ENCODE assay signal across 14 cellular contexts in genomic region chr11:28049338-28050216, GRCh38. TPM values are rescaled to one million over a fixed set of nuclear protein-coding genes. Genes with fewer than 3 reads are reported as not detected.
DNase-seq lines count a peak whose midpoint lies in the region; TF ChIP-seq lines count a peak whose summit lies in the region.
"Had no signal": no experiment of that assay in that cellular context is flagged by ENCODE, and none has a peak within 500 bp of the region (broad histone marks: within the 10 kb centered on the region; RNA-seq: fewer than 3 reads in every experiment).

No MANE protein-coding gene starts in this region.

- no peaks in the 10 kb centered on the region for H3K79me2 ChIP-seq in SK-N-SH (ENCODE audit: insufficient read depth)

- H3K9me3 ChIP-seq in A673 (ENCODE audit: low read depth, low read length, poor library complexity, severe bottlenecking) (no peaks in the 10 kb centered on the region), SK-N-SH (no peaks in the 10 kb centered on the region)
- H3K9me3 ChIP-seq: BLaER1, SJSA1 had no signal

- no peaks in the 10 kb centered on the region for H3K9me3 Mint-ChIP-seq in HFFc6
- no peaks in the 10 kb centered on the region for H3K9me3 Mint-ChIP-seq in activated T-helper 1 cell treated with anti-CD3 and anti-CD28 coated beads, Interleukin-12 subunit alpha, Interleukin-12 subunit beta, Interleukin-2, Interleukin-4 antibody, amounts not matched to agents 30 ng/mL and 10 ng/mL and 1 ng/mL, durations not matched to agents 14 hours and 24 hours and 36 hours
- H3K9me3 Mint-ChIP-seq: effector memory CD8-positive, alpha-beta T cell had no signal

- no peak overlapping the region for H3K9ac ChIP-seq in SK-N-SH
- H3K9ac ChIP-seq: BLaER1 had no signal

- H3K4me1 Mint-ChIP-seq in HFFc6 (ENCODE audit: low read depth): peaks cover 53% of the 10 kb centered on the region
- H3K4me1 Mint-ChIP-seq in activated T-helper 1 cell treated with anti-CD3 and anti-CD28 coated beads, Interleukin-12 subunit alpha, Interleukin-12 subunit beta, Interleukin-2, Interleukin-4 antibody, amounts not matched to agents 30 ng/mL and 10 ng/mL and 1 ng/mL, durations not matched to agents 14 hours and 24 hours and 36 hours (ENCODE audit: low read depth): peaks cover 9% of the 10 kb centered on the region

- H3K36me3 ChIP-seq in A673 (ENCODE audit: insufficient read depth, low read length, poor library complexity, severe bottlenecking) (peaks cover 20% of the 10 kb centered on the region), SK-N-SH (replicated peaks in 1 of 2; ENCODE audit: control insufficient read depth in 1 of 2, insufficient read depth in 2 of 2, low read length in 1 of 2) (peaks cover 4 to 23% of the 10 kb centered on the region in 2 experiments)

- TF ChIP-seq CTCF in A673 (conservative IDR thresholded peaks at IDR 0.05; ENCODE audit: low read depth, low read length) (no peak), HFFc6 (IDR thresholded peaks at IDR 0.05) (no peak), SK-N-SH (IDR thresholded peaks at IDR 0.05) (no peak), foreskin fibroblast (IDR thresholded peaks at IDR 0.05; ENCODE audit: low read depth, low read length) (no peak)

- peak overlapping the region; percentile 8; the same call in 1 of the 2 replicates for H3K4me2 ChIP-seq in SK-N-SH
- H3K4me2 ChIP-seq: BLaER1 had no signal

- peaks cover 21% of the 10 kb centered on the region for H3F3A ChIP-seq in SK-N-SH (replicated peaks; ENCODE audit: insufficient read depth)

- H3K27ac ChIP-seq in A673 (ENCODE audit: low read depth, low read length, poor library complexity, severe bottlenecking): no peak overlapping the region
- peak overlapping the region; percentile 43 to 56; a peak in 3 of 4 replicates for H3K27ac ChIP-seq in SK-N-SH (ENCODE audit: low read depth in 2 of 2, low read length in 1 of 2)
- H3K27ac ChIP-seq: BLaER1, SJSA1 had no signal

- H3K27ac Mint-ChIP-seq in HFFc6: peak overlapping the region; percentile 1; the same call in 1 of the 2 replicates
- H3K27ac Mint-ChIP-seq in activated T-helper 1 cell treated with anti-CD3 and anti-CD28 coated beads, Interleukin-12 subunit alpha, Interleukin-12 subunit beta, Interleukin-2, Interleukin-4 antibody, amounts not matched to agents 30 ng/mL and 10 ng/mL and 1 ng/mL, durations not matched to agents 14 hours and 24 hours and 36 hours: no peak overlapping the region
- H3K27ac Mint-ChIP-seq: effector memory CD8-positive, alpha-beta T cell had no signal

- no TSS peak for BruUV-seq in A673 (replicated peaks; lab: Mats Ljungman, UMichigan)

- no peaks in the 10 kb centered on the region for H3K9me2 ChIP-seq in SK-N-SH

- CTCF ChIA-PET in A673 (lab: Charles Lee) (no interaction called here), SK-N-SH (lab: Yijun Ruan, JAX) (no interaction called here)

- intact Hi-C loops in A673 (cut with micrococcal nuclease; ENCODE audit: unreplicated experiment) (no loop called here), posterior vena cava (cut with DNase I) (no loop called here)
- intact Hi-C loops in activated T-helper 1 cell treated with anti-CD3 and anti-CD28 coated beads, Interleukin-12 subunit alpha, Interleukin-12 subunit beta, Interleukin-2, Interleukin-4 antibody, amounts not matched to agents 30 ng/mL and 10 ng/mL and 1 ng/mL, durations not matched to agents 14 hours and 24 hours and 36 hours (cut with micrococcal nuclease): no loop called here

- TF ChIP-seq EP300 in SK-N-SH (IDR thresholded peaks at IDR 0.05; ENCODE audit: borderline replicate concordance in 1 of 2, low read depth in 1 of 2, low read length in 1 of 2): peak; percentile 46 to 84; a peak in 3 of 4 replicates

- peak overlapping the region; percentile 18 for H3K4me3 Mint-ChIP-seq in HFFc6
- H3K4me3 Mint-ChIP-seq in activated T-helper 1 cell treated with anti-CD3 and anti-CD28 coated beads, Interleukin-12 subunit alpha, Interleukin-12 subunit beta, Interleukin-2, Interleukin-4 antibody, amounts not matched to agents 30 ng/mL and 10 ng/mL and 1 ng/mL, durations not matched to agents 14 hours and 24 hours and 36 hours: no peak overlapping the region
- H3K4me3 Mint-ChIP-seq: effector memory CD8-positive, alpha-beta T cell had no signal

- H2AFZ ChIP-seq in SK-N-SH (ENCODE audit: low read depth): peak overlapping the region; percentile 53

- H3K27me3 ChIP-seq in A673 (replicated peaks; ENCODE audit: insufficient read depth, low read depth, low read length, poor library complexity) (no peaks in the 10 kb centered on the region), SK-N-SH (ENCODE audit: insufficient read depth) (no peaks in the 10 kb centered on the region)
- H3K27me3 ChIP-seq: BLaER1, SJSA1 had no signal

- H3K36me3 Mint-ChIP-seq in HFFc6 (ENCODE audit: low read depth): peaks cover 21% of the 10 kb centered on the region
- H3K36me3 Mint-ChIP-seq in activated T-helper 1 cell treated with anti-CD3 and anti-CD28 coated beads, Interleukin-12 subunit alpha, Interleukin-12 subunit beta, Interleukin-2, Interleukin-4 antibody, amounts not matched to agents 30 ng/mL and 10 ng/mL and 1 ng/mL, durations not matched to agents 14 hours and 24 hours and 36 hours (ENCODE audit: low read depth): peaks cover 6% of the 10 kb centered on the region

- POLR2A ChIA-PET in A673 (lab: Charles Lee; ENCODE audit: low non-redundant PET) (no interaction called here), SK-N-SH (lab: Yijun Ruan, JAX) (no interaction called here)

- TF ChIP-seq RAD21 in SK-N-SH (IDR thresholded peaks at IDR 0.05; ENCODE audit: low read length): no peak

- DNase-seq in A673 (ENCODE audit: low spot score) (peak; percentile 94), HFFc6 (peak; percentile 45), SK-N-SH (no peak), foreskin fibroblast (peak; percentile 24 to 58), posterior vena cava (ENCODE audit: low spot score) (no peak), anterior cingulate cortex (lab: John Stamatoyannopoulos, UW) (no peak), Ammon's horn (ENCODE audit: low spot score) (no peak)
- no peak for DNase-seq in activated T-helper 1 cell treated with anti-CD3 and anti-CD28 coated beads, Interleukin-12 subunit alpha, Interleukin-12 subunit beta, Interleukin-2, Interleukin-4 antibody, amounts not matched to agents 30 ng/mL and 10 ng/mL and 1 ng/mL, durations not matched to agents 14 hours and 24 hours and 36 hours (ENCODE audit: low spot score)
- DNase-seq: amygdala; effector memory CD8-positive, alpha-beta T cell; NCI-H524 treated with DMSO at 0.1 percent for 48 hours; occipital lobe had no signal

- no peaks in the 10 kb centered on the region; the same call in 1 of the 2 replicates for H3K27me3 Mint-ChIP-seq in HFFc6 (ENCODE audit: insufficient read depth)
- no peaks in the 10 kb centered on the region for H3K27me3 Mint-ChIP-seq in activated T-helper 1 cell treated with anti-CD3 and anti-CD28 coated beads, Interleukin-12 subunit alpha, Interleukin-12 subunit beta, Interleukin-2, Interleukin-4 antibody, amounts not matched to agents 30 ng/mL and 10 ng/mL and 1 ng/mL, durations not matched to agents 14 hours and 24 hours and 36 hours (ENCODE audit: insufficient read depth)
- H3K27me3 Mint-ChIP-seq: effector memory CD8-positive, alpha-beta T cell had no signal

- no peaks in the 10 kb centered on the region for H4K20me1 ChIP-seq in SK-N-SH (ENCODE audit: insufficient read depth)
- H4K20me1 ChIP-seq: BLaER1 had no signal

- no peak overlapping the region for H3K4me3 ChIP-seq in A673 (ENCODE audit: low read depth, low read length, poor library complexity, severe bottlenecking)
- no peak overlapping the region for H3K4me3 ChIP-seq in SK-N-SH (ENCODE audit: low read depth in 2 of 2, low read length in 1 of 2)
- H3K4me3 ChIP-seq in foreskin fibroblast (ENCODE audit: low read depth in 1 of 2, low read length in 2 of 2): no peak overlapping the region
- H3K4me3 ChIP-seq: BLaER1, SJSA1 had no signal

- WGBS in SK-N-SH (ENCODE audit: low lambda C conversion rate): 18% methylated on average over 5 of the region's 5 CpGs

- H3K4me1 ChIP-seq in A673 (ENCODE audit: insufficient read depth, low read length, poor library complexity, severe bottlenecking): peaks cover 14% of the 10 kb centered on the region
- peaks cover 0 to 14% of the 10 kb centered on the region in 2 experiments; a peak in 2 of 4 replicates for H3K4me1 ChIP-seq in SK-N-SH (ENCODE audit: control insufficient read depth in 1 of 2, insufficient read depth in 2 of 2, low read depth in 1 of 2, low read length in 1 of 2)
- H3K4me1 ChIP-seq: BLaER1 had no signal

TF ChIP-seq in SK-N-SH, 30 proteins besides CTCF, POLR2A, EP300 and RAD21 (continues in another document):
- TF ChIP-seq USF2 (IDR thresholded peaks at IDR 0.05; ENCODE audit: borderline replicate concordance, low read depth, low read length): no peak
- TF ChIP-seq TAF1 (IDR thresholded peaks at IDR 0.05; ENCODE audit: borderline replicate concordance, low read depth, low read length): no peak
- TF ChIP-seq FOXJ3 (CRISPR knock-in tag; IDR thresholded peaks at IDR 0.05): no peak
- TF ChIP-seq MEF2A (IDR thresholded peaks at IDR 0.05; ENCODE audit: borderline replicate concordance, low read depth): no peak

RNA-seq across cellular contexts. Expression of gene KIF18A, which starts 58.4 kb away (rescaled TPM):
- 103 and 117 TPM in 2 replicates for total RNA-seq in A673 (2021)
- 10 to 100 TPM; 13.1 to 25.4 (median 22.4) TPM for total RNA-seq in HFFc6 (2021; fragmentation: NEBNext Ultra II Directional; extraction: Animal tissue kit (Norgen Biotek cat#: 25700))
- polyA plus RNA-seq in SK-N-SH (2012; rRNA removed): 3.8 and 3.9 TPM in 2 replicates
- polyA plus RNA-seq in SK-N-SH (2012; cell fraction: cytosol; rRNA removed): 4.6 and 5.6 TPM in 2 replicates
- 3.0 and 6.7 TPM in 2 replicates for polyA plus RNA-seq in SK-N-SH (2012; cell fraction: nucleus; rRNA removed)
- 13.1 and 15.4 TPM in 2 replicates for total RNA-seq in activated T-helper 1 cell treated with anti-CD3 and anti-CD28 coated beads, Interleukin-12 subunit alpha, Interleukin-12 subunit beta, Interleukin-2, Interleukin-4 antibody, amounts not matched to agents 30 ng/mL and 10 ng/mL and 1 ng/mL, durations not matched to agents 14 hours and 24 hours and 36 hours
- 1 to 10 TPM; 1.7 to 4.2 TPM for total RNA-seq in posterior vena cava

RNA-seq across cellular contexts. Expression of gene METTL15, which starts 58.6 kb away (rescaled TPM):
- total RNA-seq in A673 (2021) (31.3 and 36.6 TPM in 2 replicates), posterior vena cava (10 to 100 TPM; 17.1 to 17.6 TPM)
- 10 to 100 TPM; 11.0 to 14.1 (median 12.4) TPM for total RNA-seq in HFFc6 (2021; fragmentation: NEBNext Ultra II Directional; extraction: Animal tissue kit (Norgen Biotek cat#: 25700))
- 4.7 and 7.1 TPM in 2 replicates for polyA plus RNA-seq in SK-N-SH (2012; rRNA removed)
- 5.6 and 6.4 TPM in 2 replicates for polyA plus RNA-seq in SK-N-SH (2012; cell fraction: cytosol; rRNA removed)
- 3.9 and 8.0 TPM in 2 replicates for polyA plus RNA-seq in SK-N-SH (2012; cell fraction: nucleus; rRNA removed)
- total RNA-seq in activated T-helper 1 cell treated with anti-CD3 and anti-CD28 coated beads, Interleukin-12 subunit alpha, Interleukin-12 subunit beta, Interleukin-2, Interleukin-4 antibody, amounts not matched to agents 30 ng/mL and 10 ng/mL and 1 ng/mL, durations not matched to agents 14 hours and 24 hours and 36 hours: 17.1 and 18.0 TPM in 2 replicates

Comparison
In these comparisons a context has a peak if more than half of its experiments do, and no peak if none do; other contexts are left out.
1. DNase-seq: peak in A673 (single experiment), HFFc6 (single experiment) and foreskin fibroblast (2 of 2); none in SK-N-SH (single experiment), activated T-helper 1 cell treated with anti-CD3 and anti-CD28 coated beads, Interleukin-12 subunit alpha, Interleukin-12 subunit beta, Interleukin-2, Interleukin-4 antibody, amounts not matched to agents 30 ng/mL and 10 ng/mL and 1 ng/mL, durations not matched to agents 14 hours and 24 hours and 36 hours (single experiment), posterior vena cava (single experiment), anterior cingulate cortex (0 of 58) and Ammon's horn (single experiment).